In the genomic region with DNA sequence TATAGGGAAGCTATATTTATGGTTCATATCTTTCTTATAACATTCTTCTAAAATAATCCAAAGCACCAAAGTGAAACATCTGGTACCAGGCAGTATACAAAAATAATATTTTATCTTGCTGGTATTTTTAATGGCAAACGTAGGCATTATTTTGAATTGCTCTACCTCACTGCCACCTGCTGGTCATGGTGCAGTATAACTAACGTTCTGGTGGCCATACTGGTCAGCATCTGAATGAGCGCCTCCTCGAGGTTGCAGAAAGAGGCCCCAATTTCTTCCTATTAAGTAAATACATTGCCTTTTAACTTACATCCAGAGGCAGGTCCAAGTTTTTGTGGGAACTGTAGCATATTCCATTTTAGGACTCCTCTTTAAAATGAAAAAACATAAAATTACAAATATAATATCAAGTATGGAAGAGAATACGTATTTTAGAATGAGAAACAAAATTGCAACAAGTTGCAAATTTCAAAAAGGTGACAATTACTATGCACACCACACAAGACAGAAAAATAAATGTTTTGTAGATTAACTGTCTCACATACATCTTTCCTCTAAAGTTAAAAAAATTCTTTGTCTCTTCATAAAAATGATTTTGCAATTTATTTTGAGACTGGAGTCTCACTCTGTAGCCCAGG, we compare ENCODE assay signal across 8 cellular contexts. TPM values are rescaled to one million over a fixed set of nuclear protein-coding genes. Genes with fewer than 3 reads are reported as not detected.
DNase-seq lines count a peak whose midpoint lies in the region; FAIRE-seq and TF ChIP-seq lines count a peak whose summit lies in the region.

No MANE protein-coding gene starts in this region.

- no peak overlapping the region for H3K4me2 ChIP-seq in trophoblast cell (ENCODE audit: low read length)

- no peaks in the 10 kb centered on the region for H3K79me2 ChIP-seq in trophoblast cell (ENCODE audit: control insufficient read depth, insufficient read depth, low read length, poor library complexity)

- no peak overlapping the region for H3K4ac ChIP-seq in trophoblast cell (ENCODE audit: low read depth, low read length)

- H3K9ac ChIP-seq in trophoblast cell (ENCODE audit: low read length), result no peak overlapping the region

- no peak overlapping the region for H2BK120ac ChIP-seq in trophoblast cell (ENCODE audit: insufficient read depth, low read length, poor library complexity)

- no peak overlapping the region for H4K8ac ChIP-seq in trophoblast cell (ENCODE audit: low read depth, low read length)

- no peaks in the 10 kb centered on the region for H3K9me3 ChIP-seq in trophoblast cell (ENCODE audit: insufficient read depth, low read depth, low read length)

- H2AFZ ChIP-seq in trophoblast cell (ENCODE audit: insufficient read depth, low read length, poor library complexity), result no peak overlapping the region

- no peak overlapping the region for H3K14ac ChIP-seq in trophoblast cell (ENCODE audit: low read length)

- H4K12ac ChIP-seq in trophoblast cell (ENCODE audit: low read depth, low read length), result no peak overlapping the region

- H3K18ac ChIP-seq in trophoblast cell (ENCODE audit: low read length), result no peak overlapping the region

- no peak overlapping the region for H3K4me3 Mint-ChIP-seq in HFFc6

- no peaks in the 10 kb centered on the region for H3K9me3 Mint-ChIP-seq in HFFc6

- H3K4me3 ChIP-seq in GM12864 (ENCODE audit: low read depth, low read length) (no peak overlapping the region), trophoblast cell (ENCODE audit: low read depth, low read length) (no peak overlapping the region)

- TF ChIP-seq CTCF in GM12864 (IDR thresholded peaks at IDR 0.05; ENCODE audit: low read depth, low read length, missing control alignments) (peak; percentile 92), HFFc6 (IDR thresholded peaks at IDR 0.05) (peak; percentile 99)

- peak; percentile 5 for FAIRE-seq in urothelium cell line (lab: Jason Lieb, UNC)

- peaks cover 3% of the 10 kb centered on the region for H3K4me1 Mint-ChIP-seq in HFFc6 (ENCODE audit: low read depth)

- H3K23ac ChIP-seq in trophoblast cell (ENCODE audit: low read length), result no peak overlapping the region

- peaks cover 8 to 10% of the 10 kb centered on the region in 2 experiments for H3K4me1 ChIP-seq in trophoblast cell (ENCODE audit: control insufficient read depth in 1 of 2, insufficient read depth in 2 of 2, low read length in 2 of 2)

- H2BK12ac ChIP-seq in trophoblast cell (ENCODE audit: low read length), result no peak overlapping the region

- DNase-seq in GM12864 (ENCODE audit: low read depth) (peak; percentile 61), HFFc6 (peak; percentile 87), NCI-H1048 (lab: John Stamatoyannopoulos, UW) (peak; percentile 75), SK-MEL-5 (ENCODE audit: low read depth, low spot score) (peak; percentile 87), germinal center (ENCODE audit: low spot score) (peak; percentile 62), trophoblast cell (peak; percentile 69 to 97), urothelium cell line (ENCODE audit: low spot score) (peak; percentile 79)
- peak; percentile 61 for DNase-seq in activated gamma-delta T cell treated with anti-CD3 and anti-CD28 coated beads, Interleukin-2, amount 50 U/mL, for 16 hours (ENCODE audit: low read depth)

- H3K27me3 Mint-ChIP-seq in HFFc6 (ENCODE audit: insufficient read depth), result no peaks in the 10 kb centered on the region; the same call in 1 of the 2 replicates

- no peaks in the 10 kb centered on the region for H3K36me3 Mint-ChIP-seq in HFFc6 (ENCODE audit: low read depth)

- WGBS in trophoblast cell (ENCODE audit: extremely low coverage, insufficient coverage, insufficient read length), result no CpG with 5 or more reads among the region's 5 CpGs

- H2BK5ac ChIP-seq in trophoblast cell (ENCODE audit: low read depth, low read length, poor library complexity), result no peak overlapping the region

- in situ Hi-C loops in SK-MEL-5 (cut with HindIII; ENCODE audit: low pct_unique_long_range_greater_than_20kb, low sequenced_read_pairs), result no loop called here

- H3K27ac ChIP-seq in trophoblast cell (ENCODE audit: low read depth, low read length), result no peak overlapping the region

- H3K27me3 ChIP-seq in trophoblast cell (ENCODE audit: insufficient read depth, low read length), result no peaks in the 10 kb centered on the region

- H3K79me1 ChIP-seq in trophoblast cell (ENCODE audit: low read length), result no peaks in the 10 kb centered on the region

- H3K36me3 ChIP-seq in trophoblast cell (ENCODE audit: control insufficient read depth in 1 of 2, insufficient read depth in 2 of 2, low read length in 2 of 2), result no peaks in the 10 kb centered on the region

- no peak overlapping the region for H2AK5ac ChIP-seq in trophoblast cell (ENCODE audit: low read length)

- no peak overlapping the region for H4K91ac ChIP-seq in trophoblast cell (ENCODE audit: low read depth, low read length)

- H3K27ac Mint-ChIP-seq in HFFc6, result no peak overlapping the region

RNA-seq across cellular contexts. Expression of gene CWH43, which starts 22.9 kb away (rescaled TPM):
- not detected for total RNA-seq in HFFc6 (2021; fragmentation: NEBNext Ultra II Directional; extraction: Animal tissue kit (Norgen Biotek cat#: 25700))
- not detected in 2 replicates for total RNA-seq in SK-MEL-5 (2014; rRNA removed; shearing (Covaris generic))
- not detected in 2 replicates for polyA plus RNA-seq in SK-MEL-5 (2015; cell fraction: cytosol; rRNA removed)
- polyA plus RNA-seq in SK-MEL-5 (2015; cell fraction: nucleus; rRNA removed), result not detected in 2 replicates
- polyA plus RNA-seq in trophoblast cell (2013), result not detected in 2 replicates

RNA-seq across cellular contexts. Expression of gene OCIAD2, which starts 56.6 kb away (rescaled TPM):
- 10 to 100 TPM in 1 of 6 experiments, 1 to 10 TPM in 5; 1.0 to 17.3 (median 2.3) TPM for total RNA-seq in HFFc6 (2021; fragmentation: NEBNext Ultra II Directional; extraction: Animal tissue kit (Norgen Biotek cat#: 25700))
- total RNA-seq in SK-MEL-5 (2014; rRNA removed; shearing (Covaris generic)), result 3.2 and 4.9 TPM in 2 replicates
- polyA plus RNA-seq in SK-MEL-5 (2015; cell fraction: cytosol; rRNA removed), result 5.8 and 7.1 TPM in 2 replicates
- polyA plus RNA-seq in SK-MEL-5 (2015; cell fraction: nucleus; rRNA removed), result 0.50 and 2.2 TPM in 2 replicates
- polyA plus RNA-seq in trophoblast cell (2013), result 88.6 and 89.3 TPM in 2 replicates
